ENCODE assay signal across 35 cellular contexts in the genomic region with DNA sequence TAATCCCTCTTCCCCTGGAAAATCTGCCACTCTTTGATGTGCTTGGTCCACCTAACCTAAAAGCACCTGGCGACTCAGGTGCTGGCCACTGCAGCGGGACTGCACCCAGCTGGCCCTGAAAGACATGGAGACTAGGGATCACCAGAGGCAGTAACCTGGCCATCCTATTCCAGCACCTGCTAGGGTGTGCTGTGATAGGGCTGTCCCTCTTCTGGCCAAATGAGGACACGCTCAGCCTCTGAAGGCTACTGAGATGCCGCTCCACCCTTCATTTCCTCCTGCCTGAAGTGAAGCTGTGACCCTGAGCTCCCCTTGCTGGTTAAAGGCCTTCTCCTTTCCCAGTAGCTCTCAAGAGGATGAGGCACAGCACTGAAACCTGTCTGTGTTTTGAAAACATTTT. TPM values are rescaled to one million over a fixed set of nuclear protein-coding genes. Genes with fewer than 3 reads are reported as not detected.
"Had no signal": no experiment of that assay in that cellular context is flagged by ENCODE, and none has a peak within 500 bp of the region (broad histone marks: within the 10 kb centered on the region; RNA-seq: fewer than 3 reads in every experiment).

No MANE protein-coding gene starts in this region.

- H3K9me3 Mint-ChIP-seq: activated B cell treated with CpG ODN at 0.5 μM for 24 hours; activated CD4-positive, alpha-beta memory T cell treated with anti-CD3 and anti-CD28 coated beads for 36 hours; activated naive CD4-positive, alpha-beta T cell treated with anti-CD3 and anti-CD28 coated beads for 36 hours; activated naive CD4-positive, alpha-beta T cell treated with anti-CD3 and anti-CD28 coated beads, Interleukin-2, amount 50 U/mL, for 72 hours; activated T-cell treated with anti-CD3 and anti-CD28 coated beads, Interleukin-2, amount 50 U/mL, for 4 hours; activated T-helper 1 cell treated with anti-CD3 and anti-CD28 coated beads, Interleukin-12 subunit alpha, Interleukin-12 subunit beta, Interleukin-2, Interleukin-4 antibody, amounts not matched to agents 30 ng/mL and 10 ng/mL and 1 ng/mL, durations not matched to agents 14 hours and 24 hours and 36 hours; T-helper 1 cell treated with Interleukin-12 subunit alpha and Interleukin-12 subunit beta and Interleukin-4 antibody, amounts not matched to agents 30 μg/mL and 1 μg/mL, for 36 hours; T-helper 2 cell treated with Interferon-gamma antibody and Interleukin-4, amounts not matched to agents 5 μg/mL and 100 μg/mL, for 36 hours had no signal

- DNase-seq: activated B cell treated with CpG ODN at 0.5 μM for 24 hours; activated CD4-positive, alpha-beta memory T cell treated with anti-CD3 and anti-CD28 coated beads for 36 hours; activated CD4-positive, alpha-beta T cell treated with anti-CD3 and anti-CD28 coated beads for 4 hours; activated CD4-positive, alpha-beta T cell treated with anti-CD3 and anti-CD28 coated beads, Interleukin-2, amount 50 U/mL, for 1 hour; activated CD4-positive, CD25-positive, alpha-beta regulatory T cell treated with anti-CD3 and anti-CD28 coated beads, Interleukin-2, amount 50 U/mL, for 72 hours; activated CD8-positive, alpha-beta memory T cell treated with anti-CD3 and anti-CD28 coated beads, Interleukin-2, amount 50 U/mL, for 4 hours; activated gamma-delta T cell treated with Interleukin-2 at 50 U/mL for 16 hours; activated naive CD4-positive, alpha-beta T cell treated with anti-CD3 and anti-CD28 coated beads for 36 hours; activated T-cell treated with anti-CD3 and anti-CD28 coated beads for 4 hours; activated T-cell treated with anti-CD3 and anti-CD28 coated beads, Interleukin-2, amount 50 U/mL, for 4 hours; body of pancreas; Kasumi-1; KG1; MG63; NCI-H1048; NCI-H1105 treated with DMSO at 0.1 percent for 48 hours; NCI-H1436; NCI-H1694; NCI-H1930; NCI-H2081 treated with DMSO at 0.1 percent for 48 hours; NCI-H226; NCI-H446 treated with DMSO at 0.1 percent for 48 hours; NCI-H524; PC-9; Right ventricle myocardium superior; SJCRH30 had no signal

- H3K36me3 ChIP-seq: adrenal gland, breast epithelium, MG63, SJCRH30 had no signal

- H3K9me3 ChIP-seq: adrenal gland, body of pancreas, breast epithelium, MG63, SJCRH30 had no signal

- H3K27ac ChIP-seq: adrenal gland, body of pancreas, breast epithelium, PC-9, RWPE1, SJCRH30, SK-N-MC had no signal

- H3K4me3 Mint-ChIP-seq: activated B cell treated with CpG ODN at 0.5 μM for 24 hours; activated CD4-positive, alpha-beta memory T cell treated with anti-CD3 and anti-CD28 coated beads for 36 hours; activated naive CD4-positive, alpha-beta T cell treated with anti-CD3 and anti-CD28 coated beads for 36 hours; activated T-cell treated with anti-CD3 and anti-CD28 coated beads, Interleukin-2, amount 50 U/mL, for 4 hours; activated T-helper 1 cell treated with anti-CD3 and anti-CD28 coated beads, Interleukin-12 subunit alpha, Interleukin-12 subunit beta, Interleukin-2, Interleukin-4 antibody, amounts not matched to agents 30 ng/mL and 10 ng/mL and 1 ng/mL, durations not matched to agents 14 hours and 24 hours and 36 hours; T-helper 1 cell treated with Interleukin-12 subunit alpha and Interleukin-12 subunit beta and Interleukin-4 antibody, amounts not matched to agents 30 μg/mL and 1 μg/mL, for 36 hours; T-helper 2 cell treated with Interferon-gamma antibody and Interleukin-4, amounts not matched to agents 5 μg/mL and 100 μg/mL, for 36 hours had no signal

- H2AFZ ChIP-seq: PC-9 had no signal

- H3K4me2 ChIP-seq: PC-9 had no signal

- H3K4me3 ChIP-seq: adrenal gland, body of pancreas, breast epithelium, MG63, PC-9, SJCRH30, SK-N-MC had no signal

- H3K27ac Mint-ChIP-seq: activated B cell treated with CpG ODN at 0.5 μM for 24 hours; activated CD4-positive, alpha-beta memory T cell treated with anti-CD3 and anti-CD28 coated beads for 36 hours; activated naive CD4-positive, alpha-beta T cell treated with anti-CD3 and anti-CD28 coated beads for 36 hours; activated naive CD4-positive, alpha-beta T cell treated with anti-CD3 and anti-CD28 coated beads, Interleukin-2, amount 50 U/mL, for 72 hours; activated T-helper 1 cell treated with anti-CD3 and anti-CD28 coated beads, Interleukin-12 subunit alpha, Interleukin-12 subunit beta, Interleukin-2, Interleukin-4 antibody, amounts not matched to agents 30 ng/mL and 10 ng/mL and 1 ng/mL, durations not matched to agents 14 hours and 24 hours and 36 hours; T-helper 1 cell treated with Interleukin-12 subunit alpha and Interleukin-12 subunit beta and Interleukin-4 antibody, amounts not matched to agents 30 μg/mL and 1 μg/mL, for 36 hours; T-helper 2 cell treated with Interferon-gamma antibody and Interleukin-4, amounts not matched to agents 5 μg/mL and 100 μg/mL, for 36 hours had no signal

- H3K27me3 ChIP-seq: adrenal gland, body of pancreas, breast epithelium, MG63, SJCRH30 had no signal

- H3K4me1 ChIP-seq: adrenal gland, body of pancreas, breast epithelium had no signal

- ATAC-seq: activated naive CD4-positive, alpha-beta T cell treated with anti-CD3 and anti-CD28 coated beads, Interleukin-2, amount 50 U/mL, for 72 hours; activated T-cell treated with anti-CD3 and anti-CD28 coated beads, Interleukin-2, amount 50 U/mL, for 4 hours; body of pancreas had no signal

RNA-seq across cellular contexts. Expression of a gene that starts 24.4 kb away (rescaled TPM):
- total RNA-seq: activated naive CD4-positive, alpha-beta T cell treated with anti-CD3 and anti-CD28 coated beads for 36 hours; OCI-LY7 had no signal
